8 cellular contexts compared by ENCODE assay signal in genomic region chr4:2937146-2937857, GRCh38. TPM values are rescaled to one million over a fixed set of nuclear protein-coding genes. Genes with fewer than 3 reads are reported as not detected.
DNase-seq lines count a peak whose midpoint lies in the region; ATAC-seq and TF ChIP-seq lines count a peak whose summit lies in the region.

No MANE protein-coding gene starts in this region.

- TF ChIP-seq CTCF in astrocyte of the spinal cord (IDR thresholded peaks at IDR 0.05; ENCODE audit: low read depth, low read length): no peak
- TF ChIP-seq CTCF in neural progenitor cell (IDR thresholded peaks at IDR 0.05): no peak

- no peak overlapping the region for H3K27ac ChIP-seq in neural progenitor cell

- DNase-seq in DMS79 (lab: John Stamatoyannopoulos, UW) (peak; percentile 39), astrocyte of the spinal cord (ENCODE audit: low read depth, low spot score) (peak; percentile 26), neural progenitor cell (ENCODE audit: low spot score) (no peak), foreskin melanocyte (no peak), hepatic stellate cell (ENCODE audit: low spot score) (no peak), AG08395 (ENCODE audit: low spot score) (no peak)

- H3K4me3 Mint-ChIP-seq in neural progenitor cell: peak overlapping the region; percentile 92

- ATAC-seq in HG03442 (IDR thresholded peaks at IDR 0.05; ENCODE audit: unreplicated experiment) (peak; percentile 19), GM18870 (IDR thresholded peaks at IDR 0.05; ENCODE audit: unreplicated experiment) (no peak)

- no peak overlapping the region for H3K9ac ChIP-seq in neural progenitor cell

- H3K9me3 ChIP-seq in neural progenitor cell (ENCODE audit: low read depth): no peaks in the 10 kb centered on the region

- H3K4me1 ChIP-seq in neural progenitor cell: peaks cover 15% of the 10 kb centered on the region

- no peaks in the 10 kb centered on the region for H3K9me3 Mint-ChIP-seq in neural progenitor cell

- peaks cover 12% of the 10 kb centered on the region for H3K36me3 Mint-ChIP-seq in neural progenitor cell

- no peak overlapping the region for H3K4me2 ChIP-seq in neural progenitor cell

- H3K4me3 ChIP-seq in astrocyte of the spinal cord (ENCODE audit: low read depth, low read length) (no peak overlapping the region), neural progenitor cell (no peak overlapping the region)

- H3K27me3 Mint-ChIP-seq in neural progenitor cell (ENCODE audit: insufficient read depth, low read depth): peaks cover 16% of the 10 kb centered on the region

- no peak overlapping the region for H3K27ac Mint-ChIP-seq in neural progenitor cell

- peaks cover 23% of the 10 kb centered on the region for H3K4me1 Mint-ChIP-seq in neural progenitor cell

- no peaks in the 10 kb centered on the region for H3K36me3 ChIP-seq in neural progenitor cell

- no peak overlapping the region for H2AFZ ChIP-seq in neural progenitor cell (replicated peaks)

- H3K27me3 ChIP-seq in neural progenitor cell: no peaks in the 10 kb centered on the region

- peaks cover 41% of the 10 kb centered on the region for H4K20me1 ChIP-seq in neural progenitor cell (ENCODE audit: low read depth)

- peaks cover 28% of the 10 kb centered on the region for H3F3A ChIP-seq in neural progenitor cell (ENCODE audit: low read depth)

- in situ Hi-C loops in astrocyte of the spinal cord (cut with HindIII; ENCODE audit: low sequenced_read_pairs): no loop called here

- H3K79me2 ChIP-seq in neural progenitor cell (ENCODE audit: low read depth): peaks cover 38% of the 10 kb centered on the region

RNA-seq across cellular contexts. Expression of gene NOP14, which starts 25.9 kb away (rescaled TPM):
- total RNA-seq in neural progenitor cell (ENCODE audit: low replicate concordance): 16.8 and 22.0 TPM in 2 replicates

RNA-seq across cellular contexts. Expression of gene GRK4, which starts 26.1 kb away (rescaled TPM):
- total RNA-seq in neural progenitor cell (ENCODE audit: low replicate concordance): 1.3 and 3.2 TPM in 2 replicates

Comparison
In these comparisons a context has a peak if more than half of its experiments do, and no peak if none do; other contexts are left out.
1. DNase-seq: peak in DMS79 (single experiment) and astrocyte of the spinal cord (single experiment); none in neural progenitor cell (single experiment), foreskin melanocyte (single experiment), hepatic stellate cell (single experiment) and AG08395 (single experiment).